1 cellular context compared by ENCODE assay signal in genomic region chr10:125953778-125954385, GRCh38.
TF ChIP-seq lines count a peak whose summit lies in the region.

No MANE protein-coding gene starts in this region.

TF ChIP-seq in GM23338, 12 proteins besides CTCF, POLR2A, EP300 and RAD21 (continued from another document):
- TF ChIP-seq ZNF462 (CRISPR knock-in tag; IDR thresholded peaks at IDR 0.05), result no peak
- no peak for TF ChIP-seq EZH2 (IDR thresholded peaks at IDR 0.05; ENCODE audit: low read depth, unreplicated experiment)
- no peak for TF ChIP-seq STAT1 (IDR thresholded peaks at IDR 0.05; ENCODE audit: unreplicated experiment)
- TF ChIP-seq NANOG (IDR thresholded peaks at IDR 0.05; ENCODE audit: borderline replicate concordance), result no peak
- TF ChIP-seq, protein P1, sequence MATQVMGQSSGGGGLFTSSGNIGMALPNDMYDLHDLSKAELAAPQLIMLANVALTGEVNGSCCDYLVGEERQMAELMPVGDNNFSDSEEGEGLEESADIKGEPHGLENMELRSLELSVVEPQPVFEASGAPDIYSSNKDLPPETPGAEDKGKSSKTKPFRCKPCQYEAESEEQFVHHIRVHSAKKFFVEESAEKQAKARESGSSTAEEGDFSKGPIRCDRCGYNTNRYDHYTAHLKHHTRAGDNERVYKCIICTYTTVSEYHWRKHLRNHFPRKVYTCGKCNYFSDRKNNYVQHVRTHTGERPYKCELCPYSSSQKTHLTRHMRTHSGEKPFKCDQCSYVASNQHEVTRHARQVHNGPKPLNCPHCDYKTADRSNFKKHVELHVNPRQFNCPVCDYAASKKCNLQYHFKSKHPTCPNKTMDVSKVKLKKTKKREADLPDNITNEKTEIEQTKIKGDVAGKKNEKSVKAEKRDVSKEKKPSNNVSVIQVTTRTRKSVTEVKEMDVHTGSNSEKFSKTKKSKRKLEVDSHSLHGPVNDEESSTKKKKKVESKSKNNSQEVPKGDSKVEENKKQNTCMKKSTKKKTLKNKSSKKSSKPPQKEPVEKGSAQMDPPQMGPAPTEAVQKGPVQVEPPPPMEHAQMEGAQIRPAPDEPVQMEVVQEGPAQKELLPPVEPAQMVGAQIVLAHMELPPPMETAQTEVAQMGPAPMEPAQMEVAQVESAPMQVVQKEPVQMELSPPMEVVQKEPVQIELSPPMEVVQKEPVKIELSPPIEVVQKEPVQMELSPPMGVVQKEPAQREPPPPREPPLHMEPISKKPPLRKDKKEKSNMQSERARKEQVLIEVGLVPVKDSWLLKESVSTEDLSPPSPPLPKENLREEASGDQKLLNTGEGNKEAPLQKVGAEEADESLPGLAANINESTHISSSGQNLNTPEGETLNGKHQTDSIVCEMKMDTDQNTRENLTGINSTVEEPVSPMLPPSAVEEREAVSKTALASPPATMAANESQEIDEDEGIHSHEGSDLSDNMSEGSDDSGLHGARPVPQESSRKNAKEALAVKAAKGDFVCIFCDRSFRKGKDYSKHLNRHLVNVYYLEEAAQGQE (IDR thresholded peaks at IDR 0.05; ENCODE audit: unreplicated experiment), result no peak
- no peak for TF ChIP-seq ETS1 (IDR thresholded peaks at IDR 0.05)
- no peak for TF ChIP-seq JUNB (IDR thresholded peaks at IDR 0.05; ENCODE audit: unreplicated experiment)
- TF ChIP-seq EZH2phosphoT487 (IDR thresholded peaks at IDR 0.05; ENCODE audit: unreplicated experiment), result no peak
- TF ChIP-seq CREB1 (CRISPR knock-in tag; IDR thresholded peaks at IDR 0.05; ENCODE audit: low read depth), result no peak
- no peak for TF ChIP-seq POLR2AphosphoS5 (IDR thresholded peaks at IDR 0.05; ENCODE audit: low read depth)
- no peak for TF ChIP-seq ZNF331 (CRISPR knock-in tag; IDR thresholded peaks at IDR 0.05; ENCODE audit: low read depth)
